8 cellular contexts compared by ENCODE assay signal in the genomic region with DNA sequence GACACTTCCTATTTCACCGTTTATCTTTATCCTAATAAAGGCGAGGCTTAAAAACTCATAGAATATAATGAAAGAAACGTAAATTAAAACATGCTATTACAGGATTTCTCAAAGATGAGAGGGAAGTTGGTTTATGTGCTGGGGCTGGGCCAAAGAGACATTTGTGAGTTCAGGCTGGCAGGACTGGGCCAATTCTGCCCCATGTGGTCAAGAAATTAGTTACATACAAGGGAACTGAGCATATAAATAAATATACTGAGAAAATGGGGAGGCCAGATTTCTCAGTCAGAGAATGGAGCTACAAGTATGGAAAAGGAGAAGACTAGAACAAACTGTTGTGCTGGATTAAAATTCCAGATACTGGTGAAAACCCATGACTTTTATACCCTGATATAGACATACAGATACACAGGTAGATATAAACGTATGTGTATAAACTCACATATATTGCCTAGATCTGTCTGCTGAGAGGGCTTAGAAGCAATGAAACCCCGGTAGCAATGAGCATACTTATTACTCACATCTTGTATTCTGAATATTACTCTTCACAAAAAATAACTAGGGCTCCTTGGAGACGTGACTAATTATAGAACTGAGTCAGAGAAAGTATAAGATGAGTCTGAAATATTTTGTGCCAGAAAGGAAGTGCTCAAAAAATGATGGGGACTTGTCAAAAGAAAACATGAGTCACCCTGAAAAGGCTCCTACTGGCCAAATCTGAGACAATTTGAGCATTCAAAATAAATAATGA.
A peak's percentile ranks its signal among the peaks of the same experiment; 100 is the strongest.
DNase-seq lines count a peak whose midpoint lies in the region; ATAC-seq and TF ChIP-seq lines count a peak whose summit lies in the region.

No MANE protein-coding gene starts in this region.

- BruUV-seq in A673 (replicated peaks; lab: Mats Ljungman, UMichigan): no TSS peak

- no peak overlapping the region for H3K27ac Mint-ChIP-seq in endothelial cell (ENCODE audit: unreplicated experiment)

- TF ChIP-seq CTCF in A673 (conservative IDR thresholded peaks at IDR 0.05; ENCODE audit: low read depth, low read length): peak; percentile 36; the same call in 1 of the 2 replicates
- peak; percentile 36 for TF ChIP-seq CTCF in endothelial cell (IDR thresholded peaks at IDR 0.05; ENCODE audit: unreplicated experiment)

- CTCF ChIA-PET in A673 (lab: Charles Lee): no interaction called here

- DNase-seq in A673 (ENCODE audit: low spot score): peak; percentile 63
- peak; percentile 1 for DNase-seq in NCI-H2171 (lab: John Stamatoyannopoulos, UW)
- no peak for DNase-seq in endothelial cell (ENCODE audit: low spot score)
- peak; percentile 91 for DNase-seq in stromal cell of bone marrow (ENCODE audit: low read depth)
- DNase-seq in T-helper 9 cell: no peak
- DNase-seq in SW480 (ENCODE audit: low spot score): no peak

- H3K9me3 ChIP-seq in A673 (ENCODE audit: low read depth, low read length, poor library complexity, severe bottlenecking): peaks cover 16% of the 10 kb centered on the region

- no peak overlapping the region for H3K27ac ChIP-seq in A673 (ENCODE audit: low read depth, low read length, poor library complexity, severe bottlenecking)

- H3K4me1 ChIP-seq in A673 (ENCODE audit: insufficient read depth, low read length, poor library complexity, severe bottlenecking): peaks cover 4% of the 10 kb centered on the region

- peaks cover 39% of the 10 kb centered on the region for H3K36me3 Mint-ChIP-seq in endothelial cell (ENCODE audit: low read depth, unreplicated experiment)

- ATAC-seq in GM18498 (IDR thresholded peaks at IDR 0.05; ENCODE audit: unreplicated experiment) (peak; percentile 83), HG02759 (IDR thresholded peaks at IDR 0.05; ENCODE audit: unreplicated experiment) (peak; percentile 81)

- peaks cover 9% of the 10 kb centered on the region for H3K9me3 Mint-ChIP-seq in endothelial cell (ENCODE audit: unreplicated experiment)

- H3K4me3 ChIP-seq in A673 (ENCODE audit: low read depth, low read length, poor library complexity, severe bottlenecking): no peak overlapping the region

- no peaks in the 10 kb centered on the region for H3K27me3 ChIP-seq in A673 (replicated peaks; ENCODE audit: insufficient read depth, low read depth, low read length, poor library complexity)

- H3K27me3 Mint-ChIP-seq in endothelial cell (ENCODE audit: unreplicated experiment): no peaks in the 10 kb centered on the region

- POLR2A ChIA-PET in A673 (lab: Charles Lee; ENCODE audit: low non-redundant PET): no interaction called here

- H3K36me3 ChIP-seq in A673 (ENCODE audit: insufficient read depth, low read length, poor library complexity, severe bottlenecking): no peaks in the 10 kb centered on the region

- intact Hi-C loops in A673 (cut with micrococcal nuclease; ENCODE audit: unreplicated experiment): no loop called here

- H3K4me3 Mint-ChIP-seq in endothelial cell (ENCODE audit: unreplicated experiment): peak overlapping the region; percentile 52

- no peaks in the 10 kb centered on the region for H3K4me1 Mint-ChIP-seq in endothelial cell (ENCODE audit: unreplicated experiment)

Comparison
In these comparisons a context has a peak if more than half of its experiments do, and no peak if none do; other contexts are left out.
1. DNase-seq: peak in A673 (single experiment), NCI-H2171 (single experiment) and stromal cell of bone marrow (single experiment); none in endothelial cell (single experiment), T-helper 9 cell (single experiment) and SW480 (single experiment).